16 cellular contexts compared by ENCODE assay signal in the genomic region with DNA sequence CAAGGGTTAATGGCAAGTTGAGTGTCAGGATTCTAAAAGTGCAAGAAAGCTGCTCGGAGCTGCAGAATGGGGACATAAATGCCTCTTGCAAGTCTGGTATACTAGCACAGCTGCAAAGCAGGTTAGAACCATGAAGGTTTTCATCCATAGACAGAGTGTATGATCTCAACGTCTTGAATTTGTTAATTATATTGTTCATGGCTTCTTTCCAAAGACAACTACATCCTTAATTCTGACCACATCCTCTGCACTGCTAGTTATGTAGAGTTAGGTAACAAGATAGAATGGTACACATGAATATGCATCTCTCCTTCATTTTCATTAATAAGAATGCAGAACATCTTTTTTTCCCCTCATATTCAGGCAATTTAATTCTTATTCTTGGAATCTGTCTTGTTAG. TPM values are rescaled to one million over a fixed set of nuclear protein-coding genes. Genes with fewer than 3 reads are reported as not detected.
A peak's percentile ranks its signal among the peaks of the same experiment; 100 is the strongest.
DNase-seq lines count a peak whose midpoint lies in the region; ATAC-seq and TF ChIP-seq lines count a peak whose summit lies in the region.
"Had no signal": no experiment of that assay in that cellular context is flagged by ENCODE, and none has a peak within 500 bp of the region (broad histone marks: within the 10 kb centered on the region; RNA-seq: fewer than 3 reads in every experiment).

No MANE protein-coding gene starts in this region.

- peaks cover 54% of the 10 kb centered on the region for H3K4me1 ChIP-seq in skeletal muscle satellite cell (ENCODE audit: control insufficient read depth, insufficient read depth, low read length)
- peaks cover 0 to 51% (median 12%) of the 10 kb centered on the region in 3 donors for H3K4me1 ChIP-seq in esophagus squamous epithelium
- peaks cover 11% of the 10 kb centered on the region for H3K4me1 ChIP-seq in neural progenitor cell

- H3K36me3 Mint-ChIP-seq in activated CD8-positive, alpha-beta T cell treated with anti-CD3 and anti-CD28 coated beads, Interleukin-2, amount 10 ng/mL, durations not matched to agents 7 days and 5 days (ENCODE audit: low read depth), result no peaks in the 10 kb centered on the region
- no peaks in the 10 kb centered on the region for H3K36me3 Mint-ChIP-seq in activated CD8-positive, alpha-beta T cell treated with anti-CD3 and anti-CD28 coated beads for 36 hours (ENCODE audit: low read depth)
- H3K36me3 Mint-ChIP-seq in neural progenitor cell, result no peaks in the 10 kb centered on the region

- TF ChIP-seq CTCF in activated CD8-positive, alpha-beta T cell treated with anti-CD3 and anti-CD28 coated beads for 36 hours (IDR thresholded peaks at IDR 0.05), result no peak
- no peak for TF ChIP-seq CTCF in epithelial cell of esophagus (IDR thresholded peaks at IDR 0.05; ENCODE audit: insufficient read depth, low read depth, low read length, missing control alignments)
- no peak for TF ChIP-seq CTCF in esophagus squamous epithelium (IDR thresholded peaks at IDR 0.05)
- no peak for TF ChIP-seq CTCF in neural progenitor cell (IDR thresholded peaks at IDR 0.05)

- H3K79me2 ChIP-seq in neural progenitor cell (ENCODE audit: low read depth), result no peaks in the 10 kb centered on the region

- ATAC-seq in activated CD8-positive, alpha-beta T cell treated with anti-CD3 and anti-CD28 coated beads, Interleukin-2, amount 10 ng/mL, durations not matched to agents 7 days and 5 days, result peak; percentile 44
- ATAC-seq in activated CD8-positive, alpha-beta T cell treated with anti-CD3 and anti-CD28 coated beads for 36 hours, result no peak

- no peak overlapping the region for H3K4me3 Mint-ChIP-seq in activated CD8-positive, alpha-beta T cell treated with anti-CD3 and anti-CD28 coated beads, Interleukin-2, amount 10 ng/mL, durations not matched to agents 7 days and 5 days
- H3K4me3 Mint-ChIP-seq in activated CD8-positive, alpha-beta T cell treated with anti-CD3 and anti-CD28 coated beads for 36 hours, result no peak overlapping the region
- no peak overlapping the region for H3K4me3 Mint-ChIP-seq in neural progenitor cell
- H3K4me3 Mint-ChIP-seq: activated CD4-positive, alpha-beta T cell treated with anti-CD3 and anti-CD28 coated beads, Interleukin-2, amount 10 ng/mL, durations not matched to agents 24 days and 14 days had no signal

- no peaks in the 10 kb centered on the region for H3K36me3 ChIP-seq in skeletal muscle satellite cell (ENCODE audit: insufficient read depth, low read length)
- H3K36me3 ChIP-seq in esophagus squamous epithelium, result no peaks in the 10 kb centered on the region
- H3K36me3 ChIP-seq in neural progenitor cell, result no peaks in the 10 kb centered on the region
- H3K36me3 ChIP-seq: upper lobe of right lung had no signal

- intact Hi-C loops in activated CD8-positive, alpha-beta T cell treated with anti-CD3 and anti-CD28 coated beads for 36 hours (cut with micrococcal nuclease), result no loop called here
- intact Hi-C loops in esophagus squamous epithelium (cut with DNase I), result no loop called here

- no peak overlapping the region for H2AFZ ChIP-seq in neural progenitor cell (replicated peaks)

- no peak for TF ChIP-seq POLR2A in esophagus squamous epithelium (IDR thresholded peaks at IDR 0.05)

- H3K9ac ChIP-seq in skeletal muscle satellite cell (ENCODE audit: low read depth, low read length), result no peak overlapping the region
- H3K9ac ChIP-seq in neural progenitor cell, result no peak overlapping the region

- CTCF ChIA-PET in activated CD8-positive, alpha-beta T cell treated with anti-CD3 and anti-CD28 coated beads, Interleukin-2, amount 10 ng/mL, durations not matched to agents 7 days and 5 days (lab: Charles Lee), result no interaction called here
- CTCF ChIA-PET in activated CD8-positive, alpha-beta T cell treated with anti-CD3 and anti-CD28 coated beads for 36 hours (lab: Charles Lee), result no interaction called here

- H3K27ac Mint-ChIP-seq in activated CD8-positive, alpha-beta T cell treated with anti-CD3 and anti-CD28 coated beads, Interleukin-2, amount 10 ng/mL, durations not matched to agents 7 days and 5 days, result no peak overlapping the region
- no peak overlapping the region for H3K27ac Mint-ChIP-seq in activated CD8-positive, alpha-beta T cell treated with anti-CD3 and anti-CD28 coated beads for 36 hours
- no peak overlapping the region for H3K27ac Mint-ChIP-seq in neural progenitor cell
- H3K27ac Mint-ChIP-seq: activated CD4-positive, alpha-beta T cell treated with anti-CD3 and anti-CD28 coated beads, Interleukin-2, amount 10 ng/mL, durations not matched to agents 24 days and 14 days had no signal

- H3K4me3 ChIP-seq in epithelial cell of esophagus (ENCODE audit: low read length) (no peak overlapping the region), skeletal muscle satellite cell (ENCODE audit: low read length) (peak overlapping the region; percentile 26), esophagus squamous epithelium (no peak overlapping the region), neural progenitor cell (no peak overlapping the region)
- H3K4me3 ChIP-seq: upper lobe of right lung had no signal

- POLR2A ChIA-PET in activated CD8-positive, alpha-beta T cell treated with anti-CD3 and anti-CD28 coated beads, Interleukin-2, amount 10 ng/mL, durations not matched to agents 7 days and 5 days (lab: Charles Lee), result no interaction called here
- POLR2A ChIA-PET in activated CD8-positive, alpha-beta T cell treated with anti-CD3 and anti-CD28 coated beads for 36 hours (lab: Charles Lee), result interaction anchor here (0.7 kb wide), 1 partner anchor 10 kb away, joined by 4 read pairs; no protein-coding TSS in a partner anchor

- peaks cover 17% of the 10 kb centered on the region for H3K4me1 Mint-ChIP-seq in activated CD8-positive, alpha-beta T cell treated with anti-CD3 and anti-CD28 coated beads, Interleukin-2, amount 10 ng/mL, durations not matched to agents 7 days and 5 days (ENCODE audit: low read depth)
- peaks cover 19% of the 10 kb centered on the region for H3K4me1 Mint-ChIP-seq in activated CD8-positive, alpha-beta T cell treated with anti-CD3 and anti-CD28 coated beads for 36 hours (ENCODE audit: low read depth)
- H3K4me1 Mint-ChIP-seq in neural progenitor cell, result peaks cover 17% of the 10 kb centered on the region

- H3K4me2 ChIP-seq in skeletal muscle satellite cell (ENCODE audit: low read length) (peak overlapping the region; percentile 78), neural progenitor cell (no peak overlapping the region)

- H3F3A ChIP-seq in neural progenitor cell (ENCODE audit: low read depth), result no peaks in the 10 kb centered on the region

- no peaks in the 10 kb centered on the region for H3K9me3 Mint-ChIP-seq in activated CD8-positive, alpha-beta T cell treated with anti-CD3 and anti-CD28 coated beads, Interleukin-2, amount 10 ng/mL, durations not matched to agents 7 days and 5 days (ENCODE audit: insufficient read depth)
- no peaks in the 10 kb centered on the region for H3K9me3 Mint-ChIP-seq in activated CD8-positive, alpha-beta T cell treated with anti-CD3 and anti-CD28 coated beads for 36 hours
- H3K9me3 Mint-ChIP-seq in neural progenitor cell, result no peaks in the 10 kb centered on the region
- H3K9me3 Mint-ChIP-seq: activated CD4-positive, alpha-beta T cell treated with anti-CD3 and anti-CD28 coated beads, Interleukin-2, amount 10 ng/mL, durations not matched to agents 24 days and 14 days had no signal

- no peak for DNase-seq in activated CD8-positive, alpha-beta T cell treated with anti-CD3 and anti-CD28 coated beads, Interleukin-2, amount 10 ng/mL, durations not matched to agents 7 days and 5 days
- DNase-seq in activated CD8-positive, alpha-beta T cell treated with anti-CD3 and anti-CD28 coated beads for 36 hours, result no peak
- DNase-seq in RPMI7951 (ENCODE audit: low read depth) (peak; percentile 44), epithelial cell of esophagus (ENCODE audit: low read depth) (peak; percentile 40), DMS79 (lab: John Stamatoyannopoulos, UW) (no peak), esophagus squamous epithelium (lab: John Stamatoyannopoulos, UW) (no peak), neural progenitor cell (ENCODE audit: low spot score) (no peak)
- DNase-seq: activated CD4-positive, alpha-beta T cell treated with anti-CD3 and anti-CD28 coated beads, Interleukin-2, amount 10 ng/mL, durations not matched to agents 24 days and 14 days; activated naive CD4-positive, alpha-beta T cell; DMS53; glutamatergic neuron; KG1; NCI-H2171 treated with DMSO at 0.1 percent for 48 hours; stimulated activated CD8-positive, alpha-beta memory T cell treated with anti-CD3 and anti-CD28 coated beads, Interleukin-4, amount 100 ng/mL, for 48 hours; upper lobe of right lung had no signal

- 19 to 27% methylated on average over 2 of the region's 2 CpGs for WGBS in esophagus squamous epithelium, 2 donors

- H3K27me3 Mint-ChIP-seq in activated CD8-positive, alpha-beta T cell treated with anti-CD3 and anti-CD28 coated beads, Interleukin-2, amount 10 ng/mL, durations not matched to agents 7 days and 5 days (ENCODE audit: low read depth), result no peaks in the 10 kb centered on the region
- H3K27me3 Mint-ChIP-seq in activated CD8-positive, alpha-beta T cell treated with anti-CD3 and anti-CD28 coated beads for 36 hours, result no peaks in the 10 kb centered on the region
- peaks cover 7% of the 10 kb centered on the region for H3K27me3 Mint-ChIP-seq in neural progenitor cell (ENCODE audit: insufficient read depth, low read depth)

- H3K27ac ChIP-seq in esophagus squamous epithelium (no peak overlapping the region), neural progenitor cell (no peak overlapping the region)
- H3K27ac ChIP-seq: upper lobe of right lung had no signal

- H3K27me3 ChIP-seq in skeletal muscle satellite cell (ENCODE audit: control insufficient read depth, insufficient read depth, low read length), result no peaks in the 10 kb centered on the region
- H3K27me3 ChIP-seq in esophagus squamous epithelium, result no peaks in the 10 kb centered on the region
- H3K27me3 ChIP-seq in neural progenitor cell, result no peaks in the 10 kb centered on the region
- H3K27me3 ChIP-seq: upper lobe of right lung had no signal

- H3K9me3 ChIP-seq in skeletal muscle satellite cell (replicated peaks; ENCODE audit: low read length), result no peaks in the 10 kb centered on the region
- no peaks in the 10 kb centered on the region for H3K9me3 ChIP-seq in esophagus squamous epithelium
- no peaks in the 10 kb centered on the region for H3K9me3 ChIP-seq in neural progenitor cell (ENCODE audit: low read depth)
- H3K9me3 ChIP-seq: upper lobe of right lung had no signal

- H4K20me1 ChIP-seq in neural progenitor cell (ENCODE audit: low read depth), result no peaks in the 10 kb centered on the region

RNA-seq across cellular contexts. Expression of a gene that starts 34.2 kb away (rescaled TPM):
- total RNA-seq in activated CD8-positive, alpha-beta T cell treated with anti-CD3 and anti-CD28 coated beads, Interleukin-2, amount 10 ng/mL, durations not matched to agents 7 days and 5 days, result 1 to 10 TPM; 1.9 to 2.1 TPM
- total RNA-seq in activated CD8-positive, alpha-beta T cell treated with anti-CD3 and anti-CD28 coated beads for 36 hours, result 1 to 10 TPM; 2.9 to 4.1 TPM
- total RNA-seq in RPMI7951 (2014; rRNA removed; shearing (Covaris generic)), result 0.10 and 0.12 TPM in 2 replicates
- under 0.01 and 0.66 TPM in 2 replicates for total RNA-seq in skeletal muscle satellite cell (2012; rRNA removed)
- total RNA-seq in esophagus squamous epithelium (10 to 100 TPM; 23.4 to 36.7 (median 26.7) TPM), neural progenitor cell (ENCODE audit: low replicate concordance) (0.84 and 1.4 TPM in 2 replicates)

Comparison
In these comparisons a context has a peak if more than half of its experiments do, and no peak if none do; other contexts are left out.
1. DNase-seq: peak in RPMI7951 (single experiment) and epithelial cell of esophagus (single experiment); none in activated CD8-positive, alpha-beta T cell treated with anti-CD3 and anti-CD28 coated beads, Interleukin-2, amount 10 ng/mL, durations not matched to agents 7 days and 5 days (single experiment), activated CD8-positive, alpha-beta T cell treated with anti-CD3 and anti-CD28 coated beads for 36 hours (single experiment), DMS79 (single experiment), esophagus squamous epithelium (single experiment) and neural progenitor cell (single experiment).
2. RNA of a gene that starts 34.2 kb away (total RNA-seq): 23.4 to 36.7 TPM in esophagus squamous epithelium; 2.9 to 4.1 TPM in activated CD8-positive, alpha-beta T cell treated with anti-CD3 and anti-CD28 coated beads for 36 hours, 1.9 to 2.1 TPM in activated CD8-positive, alpha-beta T cell treated with anti-CD3 and anti-CD28 coated beads, Interleukin-2, amount 10 ng/mL, durations not matched to agents 7 days and 5 days, 0.84 to 1.4 TPM in neural progenitor cell and 0.10 to 0.12 TPM in RPMI7951; every median in the first group is over 4 times any median in the second.